Comparison of ENCODE assay signal across 1 cellular context in the genomic region with DNA sequence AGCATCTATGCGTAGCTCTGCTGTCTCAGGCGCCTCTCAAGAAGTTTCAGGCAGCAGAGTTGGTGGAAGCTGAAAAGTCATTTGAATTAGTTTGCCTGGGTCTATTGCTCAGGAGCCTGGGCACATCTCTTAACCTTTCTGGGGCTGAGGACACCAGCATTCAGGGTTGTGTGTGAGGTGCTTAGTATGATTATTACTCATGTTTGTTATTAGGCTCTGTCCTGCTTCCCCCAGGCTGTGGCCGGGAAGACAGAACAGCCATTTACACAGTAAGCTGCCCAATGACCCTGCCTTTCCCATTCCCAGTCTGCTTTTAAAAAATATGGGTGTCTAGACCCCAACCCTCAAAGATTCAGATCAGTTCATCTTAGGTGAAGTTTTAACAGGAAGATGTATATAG.
TF ChIP-seq lines count a peak whose summit lies in the region.

No MANE protein-coding gene starts in this region.

TF ChIP-seq in SK-N-SH treated with all-trans-retinoic acid at 6 μM for 48 hours, 23 proteins besides CTCF, POLR2A, EP300 and RAD21 (continued from another document):
- TF ChIP-seq, protein P1, sequence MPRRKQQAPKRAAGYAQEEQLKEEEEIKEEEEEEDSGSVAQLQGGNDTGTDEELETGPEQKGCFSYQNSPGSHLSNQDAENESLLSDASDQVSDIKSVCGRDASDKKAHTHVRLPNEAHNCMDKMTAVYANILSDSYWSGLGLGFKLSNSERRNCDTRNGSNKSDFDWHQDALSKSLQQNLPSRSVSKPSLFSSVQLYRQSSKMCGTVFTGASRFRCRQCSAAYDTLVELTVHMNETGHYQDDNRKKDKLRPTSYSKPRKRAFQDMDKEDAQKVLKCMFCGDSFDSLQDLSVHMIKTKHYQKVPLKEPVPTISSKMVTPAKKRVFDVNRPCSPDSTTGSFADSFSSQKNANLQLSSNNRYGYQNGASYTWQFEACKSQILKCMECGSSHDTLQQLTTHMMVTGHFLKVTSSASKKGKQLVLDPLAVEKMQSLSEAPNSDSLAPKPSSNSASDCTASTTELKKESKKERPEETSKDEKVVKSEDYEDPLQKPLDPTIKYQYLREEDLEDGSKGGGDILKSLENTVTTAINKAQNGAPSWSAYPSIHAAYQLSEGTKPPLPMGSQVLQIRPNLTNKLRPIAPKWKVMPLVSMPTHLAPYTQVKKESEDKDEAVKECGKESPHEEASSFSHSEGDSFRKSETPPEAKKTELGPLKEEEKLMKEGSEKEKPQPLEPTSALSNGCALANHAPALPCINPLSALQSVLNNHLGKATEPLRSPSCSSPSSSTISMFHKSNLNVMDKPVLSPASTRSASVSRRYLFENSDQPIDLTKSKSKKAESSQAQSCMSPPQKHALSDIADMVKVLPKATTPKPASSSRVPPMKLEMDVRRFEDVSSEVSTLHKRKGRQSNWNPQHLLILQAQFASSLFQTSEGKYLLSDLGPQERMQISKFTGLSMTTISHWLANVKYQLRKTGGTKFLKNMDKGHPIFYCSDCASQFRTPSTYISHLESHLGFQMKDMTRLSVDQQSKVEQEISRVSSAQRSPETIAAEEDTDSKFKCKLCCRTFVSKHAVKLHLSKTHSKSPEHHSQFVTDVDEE (CRISPR knock-in tag; IDR thresholded peaks at IDR 0.05), result no peak
